Comparison of ENCODE assay signal across 1 cellular context in the genomic region with DNA sequence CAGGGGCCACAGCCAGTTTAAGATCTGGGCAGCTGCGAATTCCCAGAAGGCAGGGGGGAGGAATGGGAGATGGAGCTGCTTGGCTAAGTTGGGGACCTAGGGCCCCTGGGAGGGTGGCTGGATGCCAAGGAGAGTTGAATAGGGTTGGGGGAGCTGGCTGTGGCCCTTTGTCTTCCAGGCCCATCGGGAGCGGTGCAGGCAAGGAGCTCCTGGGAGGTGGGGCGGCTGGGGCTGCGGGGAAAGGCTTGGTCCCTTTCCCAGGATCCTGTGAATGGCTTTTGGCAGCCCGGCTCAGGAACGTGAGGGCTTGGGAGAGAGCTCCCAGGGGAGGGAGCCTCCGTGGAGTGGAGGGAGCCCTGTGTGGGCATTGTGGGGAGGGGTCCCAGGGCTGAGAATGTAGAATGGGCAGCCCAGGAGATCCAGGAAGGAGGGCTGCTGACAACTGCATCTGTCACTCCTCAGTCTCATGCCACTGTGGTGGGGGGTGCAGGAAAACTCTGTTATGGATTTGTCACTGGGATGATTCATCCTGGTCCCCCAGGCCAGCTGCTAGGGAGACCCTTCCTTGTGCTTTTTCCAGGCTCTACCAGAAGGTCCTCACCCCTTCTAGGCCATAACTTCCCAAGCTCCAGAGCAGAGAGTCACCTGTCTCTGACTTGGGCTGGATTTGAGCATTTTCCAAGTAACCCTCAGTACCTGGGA.
TF ChIP-seq lines count a peak whose summit lies in the region.

No MANE protein-coding gene starts in this region.

TF ChIP-seq in A549, 52 proteins besides CTCF, POLR2A, EP300 and RAD21:
- TF ChIP-seq, protein P1, sequence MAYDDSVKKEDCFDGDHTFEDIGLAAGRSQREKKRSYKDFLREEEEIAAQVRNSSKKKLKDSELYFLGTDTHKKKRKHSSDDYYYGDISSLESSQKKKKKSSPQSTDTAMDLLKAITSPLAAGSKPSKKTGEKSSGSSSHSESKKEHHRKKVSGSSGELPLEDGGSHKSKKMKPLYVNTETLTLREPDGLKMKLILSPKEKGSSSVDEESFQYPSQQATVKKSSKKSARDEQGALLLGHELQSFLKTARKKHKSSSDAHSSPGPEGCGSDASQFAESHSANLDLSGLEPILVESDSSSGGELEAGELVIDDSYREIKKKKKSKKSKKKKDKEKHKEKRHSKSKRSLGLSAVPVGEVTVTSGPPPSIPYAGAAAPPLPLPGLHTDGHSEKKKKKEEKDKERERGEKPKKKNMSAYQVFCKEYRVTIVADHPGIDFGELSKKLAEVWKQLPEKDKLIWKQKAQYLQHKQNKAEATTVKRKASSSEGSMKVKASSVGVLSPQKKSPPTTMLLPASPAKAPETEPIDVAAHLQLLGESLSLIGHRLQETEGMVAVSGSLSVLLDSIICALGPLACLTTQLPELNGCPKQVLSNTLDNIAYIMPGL (CRISPR knock-in tag; IDR thresholded peaks at IDR 0.05; ENCODE audit: borderline replicate concordance): no peak
- TF ChIP-seq NR3C1 (IDR thresholded peaks at IDR 0.05): no peak
- no peak for TF ChIP-seq CBX2 (IDR thresholded peaks at IDR 0.05; ENCODE audit: borderline replicate concordance, low read depth)
- TF ChIP-seq, protein P2, sequence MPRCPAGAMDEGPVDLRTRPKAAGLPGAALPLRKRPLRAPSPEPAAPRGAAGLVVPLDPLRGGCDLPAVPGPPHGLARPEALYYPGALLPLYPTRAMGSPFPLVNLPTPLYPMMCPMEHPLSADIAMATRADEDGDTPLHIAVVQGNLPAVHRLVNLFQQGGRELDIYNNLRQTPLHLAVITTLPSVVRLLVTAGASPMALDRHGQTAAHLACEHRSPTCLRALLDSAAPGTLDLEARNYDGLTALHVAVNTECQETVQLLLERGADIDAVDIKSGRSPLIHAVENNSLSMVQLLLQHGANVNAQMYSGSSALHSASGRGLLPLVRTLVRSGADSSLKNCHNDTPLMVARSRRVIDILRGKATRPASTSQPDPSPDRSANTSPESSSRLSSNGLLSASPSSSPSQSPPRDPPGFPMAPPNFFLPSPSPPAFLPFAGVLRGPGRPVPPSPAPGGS (IDR thresholded peaks at IDR 0.05): no peak
- TF ChIP-seq ESRRA (IDR thresholded peaks at IDR 0.05; ENCODE audit: borderline replicate concordance, low read length): no peak
